ENCODE assay signal across 8 cellular contexts in the genomic region with DNA sequence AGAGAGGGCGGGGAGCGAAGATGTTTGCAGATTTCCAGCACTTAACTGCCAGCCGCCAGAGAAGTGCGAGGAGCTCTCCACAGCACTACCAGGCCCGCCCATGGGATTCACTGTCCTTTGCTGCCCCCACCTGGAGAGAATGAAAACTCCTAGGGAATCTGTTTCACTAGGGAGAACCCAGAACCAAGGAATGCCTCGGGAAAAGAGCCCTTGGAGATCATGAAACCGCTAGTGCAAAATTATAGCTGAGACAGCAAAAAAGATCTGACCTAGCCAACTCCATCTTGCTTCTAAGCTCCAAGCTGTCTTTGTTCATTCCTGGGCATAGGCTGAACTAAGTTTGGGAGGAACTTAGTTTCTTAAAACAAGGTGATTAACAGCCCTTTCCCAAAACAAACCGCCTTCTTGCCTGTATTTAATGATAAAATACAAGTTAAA.
DNase-seq lines count a peak whose midpoint lies in the region; ATAC-seq, FAIRE-seq and TF ChIP-seq lines count a peak whose summit lies in the region.

No MANE protein-coding gene starts in this region.

- H3K27me3 ChIP-seq in thyroid gland, result no peaks in the 10 kb centered on the region

- in situ Hi-C loops in GM13977 (cut with MboI; ENCODE audit: low pct_unique_long_range_greater_than_20kb, low sequenced_read_pairs, unreplicated experiment), result no loop called here
- in situ Hi-C loops in SK-MEL-5 (cut with HindIII; ENCODE audit: low pct_unique_long_range_greater_than_20kb, low sequenced_read_pairs), result no loop called here

- no peaks in the 10 kb centered on the region for H3K9me3 ChIP-seq in thyroid gland

- intact Hi-C loops in thyroid gland (cut with DNase I), result no loop called here

- peak; percentile 96 for ATAC-seq in omental fat pad (ENCODE audit: low FRiP score)
- ATAC-seq in HG03196 (IDR thresholded peaks at IDR 0.05; ENCODE audit: unreplicated experiment), result no peak

- H3K4me3 ChIP-seq in thyroid gland (replicated peaks in 1 of 3), result no peak overlapping the region

- H3K36me3 ChIP-seq in thyroid gland, result no peaks in the 10 kb centered on the region

- no peak overlapping the region for H3K27ac ChIP-seq in thyroid gland

- TF ChIP-seq CTCF in GM13977 (IDR thresholded peaks at IDR 0.05; ENCODE audit: extremely low read depth, insufficient read depth, missing control alignments) (peak; percentile 78), omental fat pad (IDR thresholded peaks at IDR 0.05) (peak in 1 of 3 donors; percentile 37), thyroid gland (IDR thresholded peaks at IDR 0.05) (peak; percentile 46 to 90 (median 79))

- peaks cover 0 to 5% of the 10 kb centered on the region in 2 donors for H3K4me1 ChIP-seq in thyroid gland

- no peak for TF ChIP-seq POLR2A in thyroid gland (IDR thresholded peaks at IDR 0.05)

- FAIRE-seq in frontal cortex (lab: Jason Lieb, UNC), result no peak

- 13% methylated on average over 8 of the region's 8 CpGs for WGBS in thyroid gland, 2 donors

- peak; percentile 49 for DNase-seq in GM13977 (ENCODE audit: low spot score)
- peak; percentile 81 for DNase-seq in NAMALWA (ENCODE audit: low spot score)
- peak; percentile 96 for DNase-seq in SK-MEL-5 (ENCODE audit: low read depth, low spot score)
- peak; percentile 86 for DNase-seq in activated effector memory CD4-positive, alpha-beta T cell treated with anti-CD3 and anti-CD28 coated beads, Interleukin-2, amount 50 U/mL, for 16 hours
- DNase-seq in frontal cortex (ENCODE audit: low spot score in 2 of 2), result peak; percentile 16 to 59
- DNase-seq in omental fat pad (ENCODE audit: low spot score), result peak; percentile 72
- peak; percentile 86 to 89 for DNase-seq in thyroid gland

Comparison
In these comparisons a context has a peak if more than half of its experiments do, and no peak if none do; other contexts are left out.
1. DNase-seq: peak in every context shown above with its lines; median percentile 96 in SK-MEL-5; 88 in thyroid gland; 86 in activated effector memory CD4-positive, alpha-beta T cell treated with anti-CD3 and anti-CD28 coated beads, Interleukin-2, amount 50 U/mL, for 16 hours; 81 in NAMALWA; 72 in omental fat pad; 49 in GM13977; 38 in frontal cortex.